In genomic region chr7:25832456-25832855, GRCh38 we compare ENCODE assay signal across 18 cellular contexts.
DNase-seq lines count a peak whose midpoint lies in the region; ATAC-seq and TF ChIP-seq lines count a peak whose summit lies in the region.
"Had no signal": no experiment of that assay in that cellular context is flagged by ENCODE, and none has a peak within 500 bp of the region (broad histone marks: within the 10 kb centered on the region; RNA-seq: fewer than 3 reads in every experiment).

No MANE protein-coding gene starts in this region.

- H3K79me2 ChIP-seq in parathyroid adenoma: no peaks in the 10 kb centered on the region

- H3K27ac Mint-ChIP-seq in type B pancreatic cell: no peak overlapping the region
- H3K27ac Mint-ChIP-seq: effector memory CD8-positive, alpha-beta T cell; GM23338; immature natural killer cell had no signal

- H3K9ac ChIP-seq in parathyroid adenoma: no peak overlapping the region
- H3K9ac ChIP-seq: BLaER1 treated with 17β-estradiol and CSF1 and Interleukin-3, amounts not matched to agents 10 nM and 100 nM had no signal

- H2AFZ ChIP-seq in parathyroid adenoma: peak overlapping the region; percentile 66

- DNase-seq in choroid plexus epithelial cell (ENCODE audit: low read depth) (peak; percentile 69), right cardiac atrium (peak in 1 of 3 donors; percentile 65), type B pancreatic cell (ENCODE audit: extremely low spot score, unreplicated experiment) (no peak), amniotic stem cell (lab: John Stamatoyannopoulos, UW) (no peak), NCI-H2196 treated with DMSO at 0.1 percent for 48 hours (lab: John Stamatoyannopoulos, UW; ENCODE audit: unreplicated experiment) (no peak)
- DNase-seq in central memory CD4-positive, alpha-beta T cell: no peak
- DNase-seq: activated CD4-positive, alpha-beta T cell treated with anti-CD3 and anti-CD28 coated beads for 48 hours; activated CD8-positive, alpha-beta memory T cell treated with anti-CD3 and anti-CD28 coated beads, Interleukin-2, amount 50 U/mL, for 48 hours; activated naive CD4-positive, alpha-beta T cell treated with Interleukin-2 at 50 U/mL for 16 hours; effector memory CD8-positive, alpha-beta T cell; immature natural killer cell; mucosa of descending colon; NCI-H1436; NCI-H446 had no signal

- ATAC-seq in right cardiac atrium: peak; percentile 88 to 89
- ATAC-seq: effector memory CD8-positive, alpha-beta T cell; mucosa of descending colon had no signal

- H3K36me3 Mint-ChIP-seq in type B pancreatic cell: no peaks in the 10 kb centered on the region
- H3K36me3 Mint-ChIP-seq: immature natural killer cell had no signal

- H3K4me3 ChIP-seq in choroid plexus epithelial cell (ENCODE audit: low read depth, low read length) (no peak overlapping the region), right cardiac atrium (ENCODE audit: low read length) (no peak overlapping the region), parathyroid adenoma (ENCODE audit: low read depth, low read length) (no peak overlapping the region)
- H3K4me3 ChIP-seq: BLaER1 treated with 17β-estradiol and CSF1 and Interleukin-3, amounts not matched to agents 10 nM and 100 nM; breast epithelium; GM23338; mucosa of descending colon had no signal

- no peaks in the 10 kb centered on the region for H3K9me3 Mint-ChIP-seq in type B pancreatic cell
- H3K9me3 Mint-ChIP-seq: effector memory CD8-positive, alpha-beta T cell; GM23338 had no signal

- H3K4me3 Mint-ChIP-seq in type B pancreatic cell: peak overlapping the region; percentile 27
- H3K4me3 Mint-ChIP-seq: effector memory CD8-positive, alpha-beta T cell; GM23338; immature natural killer cell had no signal

- H3K27me3 ChIP-seq in right cardiac atrium (ENCODE audit: control insufficient read depth, insufficient read depth) (no peaks in the 10 kb centered on the region), parathyroid adenoma (ENCODE audit: control insufficient read depth, insufficient read depth, low read length) (no peaks in the 10 kb centered on the region)
- H3K27me3 ChIP-seq: BLaER1 treated with 17β-estradiol and CSF1 and Interleukin-3, amounts not matched to agents 10 nM and 100 nM; breast epithelium had no signal

- TF ChIP-seq CTCF in choroid plexus epithelial cell (conservative IDR thresholded peaks at IDR 0.05; ENCODE audit: low read depth, low read length) (no peak), parathyroid adenoma (IDR thresholded peaks at IDR 0.05) (no peak), type B pancreatic cell (conservative IDR thresholded peaks at IDR 0.05) (no peak)

- intact Hi-C loops in right cardiac atrium (cut with DNase I): loop anchor here in 2 of 4 donors (2.0 to 10.0 kb wide), 2 partner anchors 58 to 60 kb away; no protein-coding TSS in a partner anchor

- H3K4me1 ChIP-seq in right cardiac atrium (ENCODE audit: control insufficient read depth, insufficient read depth, low read length): peaks cover 4% of the 10 kb centered on the region
- peaks cover 21% of the 10 kb centered on the region for H3K4me1 ChIP-seq in parathyroid adenoma
- H3K4me1 ChIP-seq: BLaER1 treated with 17β-estradiol and CSF1 and Interleukin-3, amounts not matched to agents 10 nM and 100 nM; breast epithelium had no signal

- H3K9me3 ChIP-seq in right cardiac atrium (ENCODE audit: control insufficient read depth, low read length): no peaks in the 10 kb centered on the region
- H3K9me3 ChIP-seq in parathyroid adenoma (ENCODE audit: control insufficient read depth, low read length): no peaks in the 10 kb centered on the region
- H3K9me3 ChIP-seq: breast epithelium, mucosa of descending colon had no signal

- H3K4me2 ChIP-seq in parathyroid adenoma (ENCODE audit: low read length): no peak overlapping the region
- H3K4me2 ChIP-seq: BLaER1 treated with 17β-estradiol and CSF1 and Interleukin-3, amounts not matched to agents 10 nM and 100 nM had no signal

- H3K27ac ChIP-seq in right cardiac atrium (ENCODE audit: low read length): no peak overlapping the region
- H3K27ac ChIP-seq in parathyroid adenoma: peak overlapping the region; percentile 66
- H3K27ac ChIP-seq: BLaER1 treated with 17β-estradiol and CSF1 and Interleukin-3, amounts not matched to agents 10 nM and 100 nM had no signal

- H3K27me3 Mint-ChIP-seq in type B pancreatic cell: peaks cover 37% of the 10 kb centered on the region

- no peaks in the 10 kb centered on the region for H3K36me3 ChIP-seq in parathyroid adenoma (ENCODE audit: control insufficient read depth, insufficient read depth, low read length)
- H3K36me3 ChIP-seq: BLaER1 treated with 17β-estradiol and CSF1 and Interleukin-3, amounts not matched to agents 10 nM and 100 nM; breast epithelium had no signal

- WGBS in right cardiac atrium: 39% methylated on average over 7 of the region's 7 CpGs

- peaks cover 42% of the 10 kb centered on the region for H3K4me1 Mint-ChIP-seq in type B pancreatic cell (ENCODE audit: unreplicated experiment)
- H3K4me1 Mint-ChIP-seq: immature natural killer cell had no signal
